11 cellular contexts compared by ENCODE assay signal in the genomic region with DNA sequence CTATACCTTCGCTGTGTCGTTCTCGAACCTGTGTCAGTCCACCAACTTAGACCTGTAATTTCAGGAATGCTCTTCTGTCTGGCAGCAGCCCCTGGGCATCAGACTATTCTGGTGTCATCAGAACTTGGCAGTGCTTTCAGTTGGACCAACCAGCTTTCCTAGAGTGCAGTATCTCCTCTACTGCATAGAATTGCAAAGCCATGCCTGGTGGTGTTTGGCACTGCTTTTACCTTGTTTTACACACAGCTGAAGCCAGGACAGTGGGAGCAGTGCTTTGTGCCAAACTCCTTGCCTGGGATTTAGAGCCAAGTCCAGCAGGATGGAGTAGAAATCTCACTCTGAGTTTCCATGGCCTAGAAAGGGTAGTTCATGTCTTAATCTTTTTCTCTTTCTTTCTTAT. TPM values are rescaled to one million over a fixed set of nuclear protein-coding genes. Genes with fewer than 3 reads are reported as not detected.
DNase-seq lines count a peak whose midpoint lies in the region; ATAC-seq lines count a peak whose summit lies in the region.
"Had no signal": no experiment of that assay in that cellular context is flagged by ENCODE, and none has a peak within 500 bp of the region (broad histone marks: within the 10 kb centered on the region; RNA-seq: fewer than 3 reads in every experiment).

No MANE protein-coding gene starts in this region.

- H3K27me3 ChIP-seq in CD8-positive, alpha-beta memory T cell (ENCODE audit: insufficient read depth, low read length, poor library complexity, severe bottlenecking) = no peaks in the 10 kb centered on the region

- H3K4me1 Mint-ChIP-seq in CD8-positive, alpha-beta memory T cell = peaks cover 9 to 20% (median 9%) of the 10 kb centered on the region in 3 donors
- H3K4me1 Mint-ChIP-seq in activated T-helper 2 cell treated with anti-CD3 and anti-CD28 coated beads, Interferon-gamma antibody, Interleukin-2, Interleukin-4, amounts not matched to agents 10 μg/mL and 5 μg/mL and 100 μg/mL, durations not matched to agents 14 hours and 24 hours and 36 hours (ENCODE audit: low read depth) = peaks cover 19% of the 10 kb centered on the region
- peaks cover 27% of the 10 kb centered on the region for H3K4me1 Mint-ChIP-seq in stimulated activated effector memory CD8-positive, alpha-beta T cell treated with anti-CD3 and anti-CD28 coated beads, Interleukin-12 subunit alpha, Interleukin-12 subunit beta, amount 100 ng/mL, for 72 hours

- ATAC-seq in left cardiac atrium (peak; percentile 4 to 48), HG02870 (IDR thresholded peaks at IDR 0.05; ENCODE audit: unreplicated experiment) (no peak), HG02642 (IDR thresholded peaks at IDR 0.05; ENCODE audit: poor library complexity, unreplicated experiment) (no peak), GM19324 (IDR thresholded peaks at IDR 0.05; ENCODE audit: low FRiP score, unreplicated experiment) (no peak)
- ATAC-seq in stimulated activated effector memory CD8-positive, alpha-beta T cell treated with anti-CD3 and anti-CD28 coated beads, Interleukin-12 subunit alpha, Interleukin-12 subunit beta, amount 100 ng/mL, for 72 hours = no peak

- H3K9me3 ChIP-seq in CD8-positive, alpha-beta memory T cell (ENCODE audit: low read length) = no peaks in the 10 kb centered on the region

- H3K27me3 Mint-ChIP-seq in CD8-positive, alpha-beta memory T cell = no peaks in the 10 kb centered on the region
- H3K27me3 Mint-ChIP-seq in activated T-helper 2 cell treated with anti-CD3 and anti-CD28 coated beads, Interferon-gamma antibody, Interleukin-2, Interleukin-4, amounts not matched to agents 10 μg/mL and 5 μg/mL and 100 μg/mL, durations not matched to agents 14 hours and 24 hours and 36 hours (ENCODE audit: low read depth) = peaks cover 3% of the 10 kb centered on the region

- H3K36me3 Mint-ChIP-seq in CD8-positive, alpha-beta memory T cell = peaks cover 0 to 5% (median 0%) of the 10 kb centered on the region in 3 donors
- H3K36me3 Mint-ChIP-seq in activated T-helper 2 cell treated with anti-CD3 and anti-CD28 coated beads, Interferon-gamma antibody, Interleukin-2, Interleukin-4, amounts not matched to agents 10 μg/mL and 5 μg/mL and 100 μg/mL, durations not matched to agents 14 hours and 24 hours and 36 hours (ENCODE audit: low read depth) = no peaks in the 10 kb centered on the region
- H3K36me3 Mint-ChIP-seq in stimulated activated effector memory CD8-positive, alpha-beta T cell treated with anti-CD3 and anti-CD28 coated beads, Interleukin-12 subunit alpha, Interleukin-12 subunit beta, amount 100 ng/mL, for 72 hours = no peaks in the 10 kb centered on the region
- H3K36me3 Mint-ChIP-seq: activated naive CD8-positive, alpha-beta T cell treated with anti-CD3 and anti-CD28 coated beads, Interleukin-2, amount 10 ng/mL, durations not matched to agents 7 days and 5 days had no signal

- no peak overlapping the region for H3K27ac ChIP-seq in CD8-positive, alpha-beta memory T cell (ENCODE audit: low read depth, low read length)

- no peaks in the 10 kb centered on the region for H3K9me3 Mint-ChIP-seq in CD8-positive, alpha-beta memory T cell
- no peaks in the 10 kb centered on the region for H3K9me3 Mint-ChIP-seq in activated T-helper 2 cell treated with anti-CD3 and anti-CD28 coated beads, Interferon-gamma antibody, Interleukin-2, Interleukin-4, amounts not matched to agents 10 μg/mL and 5 μg/mL and 100 μg/mL, durations not matched to agents 14 hours and 24 hours and 36 hours
- no peaks in the 10 kb centered on the region for H3K9me3 Mint-ChIP-seq in stimulated activated effector memory CD8-positive, alpha-beta T cell treated with anti-CD3 and anti-CD28 coated beads, Interleukin-12 subunit alpha, Interleukin-12 subunit beta, amount 100 ng/mL, for 72 hours
- H3K9me3 Mint-ChIP-seq: activated naive CD8-positive, alpha-beta T cell treated with anti-CD3 and anti-CD28 coated beads, Interleukin-2, amount 10 ng/mL, durations not matched to agents 7 days and 5 days; T-helper 1 cell treated with Interleukin-12 subunit alpha and Interleukin-12 subunit beta and Interleukin-4 antibody, amounts not matched to agents 30 μg/mL and 1 μg/mL, for 36 hours had no signal

- H3K4me3 ChIP-seq in CD8-positive, alpha-beta memory T cell (ENCODE audit: low read length) = no peak overlapping the region

- CTCF ChIA-PET in CD8-positive, alpha-beta memory T cell (lab: Charles Lee) = interaction anchor here (9.1 kb wide), 1 partner anchor 77 kb away, joined by 178 read pairs; a partner anchor contains a TSS

- H3K4me1 ChIP-seq in CD8-positive, alpha-beta memory T cell (ENCODE audit: insufficient read depth, low read length) = peaks cover 9% of the 10 kb centered on the region

- no peak for DNase-seq in CD8-positive, alpha-beta memory T cell
- no peak for DNase-seq in activated T-helper 2 cell treated with anti-CD3 and anti-CD28 coated beads, Interferon-gamma antibody, Interleukin-2, Interleukin-4, amounts not matched to agents 10 μg/mL and 5 μg/mL and 100 μg/mL, durations not matched to agents 14 hours and 24 hours and 36 hours (ENCODE audit: low spot score)
- DNase-seq in left cardiac atrium (no peak), pons (ENCODE audit: low spot score) (peak; percentile 15)
- DNase-seq in stimulated activated effector memory CD8-positive, alpha-beta T cell treated with anti-CD3 and anti-CD28 coated beads, Interleukin-12 subunit alpha, Interleukin-12 subunit beta, amount 100 ng/mL, for 72 hours (ENCODE audit: low spot score in 2 of 2) = no peak
- DNase-seq: activated naive CD8-positive, alpha-beta T cell treated with anti-CD3 and anti-CD28 coated beads, Interleukin-2, amount 10 ng/mL, durations not matched to agents 7 days and 5 days; NCI-H510A treated with DMSO at 0.1 percent for 48 hours had no signal

- no peak overlapping the region for H3K27ac Mint-ChIP-seq in CD8-positive, alpha-beta memory T cell
- no peak overlapping the region for H3K27ac Mint-ChIP-seq in activated T-helper 2 cell treated with anti-CD3 and anti-CD28 coated beads, Interferon-gamma antibody, Interleukin-2, Interleukin-4, amounts not matched to agents 10 μg/mL and 5 μg/mL and 100 μg/mL, durations not matched to agents 14 hours and 24 hours and 36 hours
- no peak overlapping the region for H3K27ac Mint-ChIP-seq in stimulated activated effector memory CD8-positive, alpha-beta T cell treated with anti-CD3 and anti-CD28 coated beads, Interleukin-12 subunit alpha, Interleukin-12 subunit beta, amount 100 ng/mL, for 72 hours
- H3K27ac Mint-ChIP-seq: activated naive CD8-positive, alpha-beta T cell treated with anti-CD3 and anti-CD28 coated beads, Interleukin-2, amount 10 ng/mL, durations not matched to agents 7 days and 5 days; T-helper 1 cell treated with Interleukin-12 subunit alpha and Interleukin-12 subunit beta and Interleukin-4 antibody, amounts not matched to agents 30 μg/mL and 1 μg/mL, for 36 hours had no signal

- peak overlapping the region; percentile 89 to 99 (median 95) for H3K4me3 Mint-ChIP-seq in CD8-positive, alpha-beta memory T cell
- peak overlapping the region; percentile 62 for H3K4me3 Mint-ChIP-seq in activated T-helper 2 cell treated with anti-CD3 and anti-CD28 coated beads, Interferon-gamma antibody, Interleukin-2, Interleukin-4, amounts not matched to agents 10 μg/mL and 5 μg/mL and 100 μg/mL, durations not matched to agents 14 hours and 24 hours and 36 hours (ENCODE audit: low read depth)
- H3K4me3 Mint-ChIP-seq in stimulated activated effector memory CD8-positive, alpha-beta T cell treated with anti-CD3 and anti-CD28 coated beads, Interleukin-12 subunit alpha, Interleukin-12 subunit beta, amount 100 ng/mL, for 72 hours = no peak overlapping the region

- H3K36me3 ChIP-seq in CD8-positive, alpha-beta memory T cell (ENCODE audit: insufficient read depth, low read length) = no peaks in the 10 kb centered on the region

- POLR2A ChIA-PET in CD8-positive, alpha-beta memory T cell (lab: Charles Lee) = no interaction called here

- intact Hi-C loops in activated T-helper 2 cell treated with anti-CD3 and anti-CD28 coated beads, Interferon-gamma antibody, Interleukin-2, Interleukin-4, amounts not matched to agents 10 μg/mL and 5 μg/mL and 100 μg/mL, durations not matched to agents 14 hours and 24 hours and 36 hours (cut with micrococcal nuclease) = loop anchor here (5.0 kb wide), 1 partner anchor 402 kb away; a partner anchor contains a TSS
- intact Hi-C loops in left cardiac atrium (cut with DNase I) = loop anchor here (2.0 to 5.0 kb wide), 2 partner anchors 75 to 402 kb away; a partner anchor contains a TSS

RNA-seq across cellular contexts. Expression of a gene that starts 1.5 kb away (rescaled TPM):
- total RNA-seq in CD8-positive, alpha-beta memory T cell = 1 to 10 TPM; 2.6 TPM
- 0.60 TPM for polyA plus RNA-seq in CD8-positive, alpha-beta memory T cell
- total RNA-seq in activated T-helper 2 cell treated with anti-CD3 and anti-CD28 coated beads, Interferon-gamma antibody, Interleukin-2, Interleukin-4, amounts not matched to agents 10 μg/mL and 5 μg/mL and 100 μg/mL, durations not matched to agents 14 hours and 24 hours and 36 hours = 3.2 and 5.9 TPM in 2 replicates
- total RNA-seq in left cardiac atrium = 1 to 10 TPM; 1.8 TPM

RNA-seq across cellular contexts. Expression of a gene that starts 57.6 kb away (rescaled TPM):
- total RNA-seq in CD8-positive, alpha-beta memory T cell = 100 to 1,000 TPM; 165 to 172 TPM
- 60.4 TPM for polyA plus RNA-seq in CD8-positive, alpha-beta memory T cell
- total RNA-seq in activated T-helper 2 cell treated with anti-CD3 and anti-CD28 coated beads, Interferon-gamma antibody, Interleukin-2, Interleukin-4, amounts not matched to agents 10 μg/mL and 5 μg/mL and 100 μg/mL, durations not matched to agents 14 hours and 24 hours and 36 hours = 152 and 154 TPM in 2 replicates
- 1 to 10 TPM; 1.8 to 2.3 TPM for total RNA-seq in left cardiac atrium

Comparison
In these comparisons a context has a peak if more than half of its experiments do, and no peak if none do; other contexts are left out.
1. ATAC-seq: peak in left cardiac atrium (2 of 2); none in HG02870 (single experiment), stimulated activated effector memory CD8-positive, alpha-beta T cell treated with anti-CD3 and anti-CD28 coated beads, Interleukin-12 subunit alpha, Interleukin-12 subunit beta, amount 100 ng/mL, for 72 hours (single experiment), HG02642 (single experiment) and GM19324 (single experiment).
2. RNA of a gene that starts 57.6 kb away (total RNA-seq): 165 to 172 TPM in CD8-positive, alpha-beta memory T cell and 152 to 154 TPM in activated T-helper 2 cell treated with anti-CD3 and anti-CD28 coated beads, Interferon-gamma antibody, Interleukin-2, Interleukin-4, amounts not matched to agents 10 μg/mL and 5 μg/mL and 100 μg/mL, durations not matched to agents 14 hours and 24 hours and 36 hours; 1.8 to 2.3 TPM in left cardiac atrium; every median in the first group is over 10 times any median in the second.